In genomic region chr13:101529419-101529818, GRCh38 we compare ENCODE assay signal across 11 cellular contexts.
DNase-seq lines count a peak whose midpoint lies in the region; TF ChIP-seq lines count a peak whose summit lies in the region.
"Had no signal": no experiment of that assay in that cellular context is flagged by ENCODE, and none has a peak within 500 bp of the region (broad histone marks: within the 10 kb centered on the region; RNA-seq: fewer than 3 reads in every experiment).

No MANE protein-coding gene starts in this region.

- H3K4me1 ChIP-seq in tibial nerve, result peaks cover 0 to 19% (median 2%) of the 10 kb centered on the region in 4 donors
- H3K4me1 ChIP-seq: SJCRH30 had no signal

- TF ChIP-seq POLR2A in erythroblast (IDR thresholded peaks at IDR 0.05; ENCODE audit: low read length) (no peak), tibial nerve (IDR thresholded peaks at IDR 0.05) (no peak)

- DNase-seq in stimulated activated CD4-positive, alpha-beta T cell treated with anti-CD3 and anti-CD28 coated beads, Interleukin-15, amount 100 ng/mL, for 24 hours, result peak; percentile 15
- DNase-seq in stimulated activated CD4-positive, alpha-beta T cell treated with anti-CD3 and anti-CD28 coated beads, Interleukin-4, amount 100 ng/mL, for 1 hour, result no peak
- peak; percentile 95 for DNase-seq in LHCN-M2 (ENCODE audit: low read depth)
- peak; percentile 54 to 77 for DNase-seq in erythroblast (lab: John Stamatoyannopoulos, UW)
- DNase-seq in tibial nerve (ENCODE audit: low spot score in 2 of 2), result peak in 1 of 2 donors; percentile 54
- DNase-seq in NCI-H345 treated with DMSO at 0.1 percent for 48 hours (lab: John Stamatoyannopoulos, UW; ENCODE audit: unreplicated experiment), result no peak
- no peak for DNase-seq in islet precursor cell
- DNase-seq in NCI-H774 (lab: John Stamatoyannopoulos, UW), result no peak
- DNase-seq: activated gamma-delta T cell had no signal

- peak in 1 of 2 donors; percentile 76 for TF ChIP-seq EP300 in tibial nerve (IDR thresholded peaks at IDR 0.05)

- H3K9me3 ChIP-seq in tibial nerve, result no peaks in the 10 kb centered on the region
- H3K9me3 ChIP-seq: SJCRH30 had no signal

- H3K36me3 ChIP-seq in tibial nerve, result no peaks in the 10 kb centered on the region
- H3K36me3 ChIP-seq: SJCRH30 had no signal

- H3K27ac ChIP-seq in tibial nerve, result peak overlapping the region in 3 of 4 donors; percentile 26 to 81 (median 40)
- H3K27ac ChIP-seq: KMS-11, SJCRH30 had no signal

- TF ChIP-seq CTCF in tibial nerve (IDR thresholded peaks at IDR 0.05), result no peak

- no peaks in the 10 kb centered on the region for H3K27me3 ChIP-seq in tibial nerve
- H3K27me3 ChIP-seq: SJCRH30 had no signal

- H3K4me3 ChIP-seq in tibial nerve, result no peak overlapping the region
- H3K4me3 ChIP-seq: SJCRH30 had no signal

- 41 to 45% methylated on average over 4 of the region's 4 CpGs for WGBS in tibial nerve, 2 donors

Comparison
In these comparisons a context has a peak if more than half of its experiments do, and no peak if none do; other contexts are left out.
1. DNase-seq: peak in stimulated activated CD4-positive, alpha-beta T cell treated with anti-CD3 and anti-CD28 coated beads, Interleukin-15, amount 100 ng/mL, for 24 hours (single experiment), LHCN-M2 (single experiment) and erythroblast (2 of 2); none in stimulated activated CD4-positive, alpha-beta T cell treated with anti-CD3 and anti-CD28 coated beads, Interleukin-4, amount 100 ng/mL, for 1 hour (single experiment), NCI-H345 treated with DMSO at 0.1 percent for 48 hours (single experiment), islet precursor cell (single experiment) and NCI-H774 (single experiment).